11 cellular contexts compared by ENCODE assay signal in the genomic region with DNA sequence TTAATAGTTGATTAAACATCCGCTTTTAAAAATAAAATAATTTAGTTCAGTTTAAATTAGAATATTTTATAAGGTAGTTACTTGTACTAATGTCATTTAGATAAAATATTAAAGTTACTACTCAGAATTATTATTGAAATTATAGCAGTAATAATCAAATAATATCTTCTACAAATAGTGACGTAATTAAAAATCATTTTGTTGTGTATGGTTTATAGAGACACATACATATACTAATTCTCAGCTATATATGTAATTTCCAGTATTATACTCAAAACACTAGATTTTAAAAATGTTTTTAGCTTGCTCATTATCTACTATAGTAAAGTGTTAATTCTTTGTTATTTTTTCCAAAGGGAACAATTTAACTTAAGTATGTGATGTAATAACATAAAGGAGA.
"Had no signal": no experiment of that assay in that cellular context is flagged by ENCODE, and none has a peak within 500 bp of the region (broad histone marks: within the 10 kb centered on the region; RNA-seq: fewer than 3 reads in every experiment).

No MANE protein-coding gene starts in this region.

- ATAC-seq: GM23338, HCT116 had no signal

- H3K4me3 ChIP-seq: GM23248, GM23338, HAP-1 had no signal

- H2AFZ ChIP-seq: GM23248 had no signal

- H3K27ac ChIP-seq: GM23248 had no signal

- H3K9me3 ChIP-seq: HAP-1 had no signal

- H3K4me2 ChIP-seq: GM23338 had no signal

- DNase-seq: GM23248, GOT3, H7, H9, HCEC 1CT, HFFc6 had no signal

- H3K4me1 ChIP-seq: HAP-1 had no signal

- H3K9ac ChIP-seq: GM23248 had no signal

- FAIRE-seq: H1, H54 had no signal

- H3K36me3 ChIP-seq: HAP-1 had no signal
